13 cellular contexts compared by ENCODE assay signal in the genomic region with DNA sequence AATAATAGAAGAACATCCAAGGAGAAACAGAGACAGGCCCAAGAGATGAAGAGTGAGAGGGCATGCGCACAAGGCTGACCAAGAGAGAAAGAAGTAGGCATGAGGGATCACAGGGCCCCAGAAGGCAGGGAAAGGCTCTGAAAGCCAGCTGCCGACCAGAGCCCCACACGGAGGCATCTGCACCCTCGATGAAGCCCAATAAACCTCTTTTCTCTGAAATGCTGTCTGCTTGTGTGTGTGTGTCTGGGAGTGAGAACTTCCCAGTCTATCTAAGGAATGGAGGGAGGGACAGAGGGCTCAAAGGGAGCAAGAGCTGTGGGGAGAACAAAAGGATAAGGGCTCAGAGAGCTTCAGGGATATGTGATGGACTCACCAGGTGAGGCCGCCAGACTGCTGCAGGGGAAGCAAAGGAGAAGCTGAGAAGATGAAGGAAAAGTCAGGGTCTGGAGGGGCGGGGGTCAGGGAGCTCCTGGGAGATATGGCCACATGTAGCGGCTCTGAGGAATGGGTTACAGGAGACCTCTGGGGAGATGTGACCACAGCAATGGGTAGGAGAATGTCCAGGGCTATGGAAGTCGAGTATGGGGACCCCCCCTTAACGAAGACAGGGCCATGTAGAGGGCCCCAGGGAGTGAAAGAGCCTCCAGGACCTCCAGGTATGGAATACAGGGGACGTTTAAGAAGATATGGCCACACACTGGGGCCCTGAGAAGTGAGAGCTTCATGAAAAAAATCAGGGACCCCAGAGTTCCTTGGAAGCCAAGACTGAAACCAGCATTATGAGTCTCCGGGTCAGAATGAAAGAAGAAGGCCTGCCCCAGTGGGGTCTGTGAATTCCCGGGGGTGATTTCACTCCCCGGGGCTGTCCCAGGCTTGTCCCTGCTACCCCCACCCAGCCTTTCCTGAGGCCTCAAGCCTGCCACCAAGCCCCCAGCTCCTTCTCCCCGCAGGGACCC. TPM values are rescaled to one million over a fixed set of nuclear protein-coding genes. Genes with fewer than 3 reads are reported as not detected.
DNase-seq lines count a peak whose midpoint lies in the region; ATAC-seq, FAIRE-seq and TF ChIP-seq lines count a peak whose summit lies in the region.
"Had no signal": no experiment of that assay in that cellular context is flagged by ENCODE, and none has a peak within 500 bp of the region (broad histone marks: within the 10 kb centered on the region; RNA-seq: fewer than 3 reads in every experiment).

No MANE protein-coding gene starts in this region.

- in situ Hi-C loops in HepG2 (cut with HindIII; ENCODE audit: extremely low pct_ligation_motif_present, low pct_unique_long_range_greater_than_20kb) = no loop called here

- no peak for FAIRE-seq in HepG2 (lab: Jason Lieb, UNC)

- peak overlapping the region; percentile 82 to 94 (median 87) for H3K9ac ChIP-seq in BLaER1 treated with 17β-estradiol and CSF1 and Interleukin-3, amounts not matched to agents 10 nM and 100 nM
- no peak overlapping the region for H3K9ac ChIP-seq in HepG2 (ENCODE audit: insufficient read depth, low read depth, low read length)

- peak overlapping the region; percentile 71 to 89 (median 85); a peak in 18 of 20 replicates for H3K4me3 ChIP-seq in BLaER1 treated with 17β-estradiol and CSF1 and Interleukin-3, amounts not matched to agents 10 nM and 100 nM
- H3K4me3 ChIP-seq in HepG2 (replicated peaks in 1 of 3; ENCODE audit: insufficient read depth in 1 of 3, low read depth in 2 of 3, low read length in 3 of 3) = no peak overlapping the region

- H3K9me3 Mint-ChIP-seq in activated B cell treated with CpG ODN at 0.5 μM for 24 hours = no peaks in the 10 kb centered on the region

- H3K4me3 Mint-ChIP-seq in activated B cell treated with CpG ODN at 0.5 μM for 24 hours = peak overlapping the region; percentile 98

- TF ChIP-seq CTCF in GM12873 (IDR thresholded peaks at IDR 0.05; ENCODE audit: insufficient read depth, low read depth, low read length, missing control alignments) = peak; percentile 30
- TF ChIP-seq CTCF in activated B cell treated with CpG ODN at 0.5 μM for 24 hours (IDR thresholded peaks at IDR 0.05) = no peak
- TF ChIP-seq CTCF in HepG2 (CRISPR knock-in tag; IDR thresholded peaks at IDR 0.05) = peak; percentile 27

- 16% methylated on average over 14 of the region's 14 CpGs for WGBS in HepG2 (ENCODE audit: low lambda C conversion rate)

- no TSS peak for BruUV-seq in HepG2 (replicated peaks; lab: Mats Ljungman, UMichigan)

- H3K9me3 ChIP-seq in BLaER1 treated with 17β-estradiol and CSF1 and Interleukin-3, amounts not matched to agents 10 nM and 100 nM (replicated peaks in 1 of 11) = no peaks in the 10 kb centered on the region
- H3K9me3 ChIP-seq in HepG2 (ENCODE audit: low read length) = no peaks in the 10 kb centered on the region

- TF ChIP-seq RAD21 in HepG2 (CRISPR knock-in tag; IDR thresholded peaks at IDR 0.05) = no peak

- no peak overlapping the region for H2AFZ ChIP-seq in HepG2 (ENCODE audit: low read length)

- intact Hi-C loops in activated B cell treated with CpG ODN at 0.5 μM for 24 hours (cut with micrococcal nuclease) (loop anchor here (2.0 kb wide), 1 partner anchor 78 kb away; a partner anchor contains a TSS), HepG2 (cut with micrococcal nuclease; ENCODE audit: unreplicated experiment) (no loop called here)

- H3K27me3 Mint-ChIP-seq in activated B cell treated with CpG ODN at 0.5 μM for 24 hours = no peaks in the 10 kb centered on the region

- CTCF ChIA-PET in activated B cell treated with CpG ODN at 0.5 μM for 24 hours (lab: Charles Lee) (interaction anchor here (1.0 to 25.7 kb wide), 5 partner anchors 10 to 22 kb away, joined by 3 to 611 read pairs (median 33); a partner anchor contains a TSS), HepG2 (lab: Yijun Ruan, JAX; ENCODE audit: low intra/inter-chr PET ratio, low total read pairs) (no interaction called here)

- POLR2A ChIA-PET in activated B cell treated with CpG ODN at 0.5 μM for 24 hours (lab: Charles Lee) (interaction anchor here (0.6 to 26.0 kb wide), 21 partner anchors 2 to 1924 kb away, joined by 3 to 1155 read pairs (median 6); a partner anchor contains a TSS), HepG2 (lab: Yijun Ruan, JAX) (interaction anchor here (0.9 to 1.9 kb wide), 4 partner anchors 27 to 77 kb away, joined by 3 to 8 read pairs (median 4); a partner anchor contains a TSS)

- H3K27ac ChIP-seq in BLaER1 treated with 17β-estradiol and CSF1 and Interleukin-3, amounts not matched to agents 10 nM and 100 nM = peak overlapping the region; percentile 58 to 93 (median 86); a peak in 21 of 22 replicates
- no peak overlapping the region for H3K27ac ChIP-seq in HepG2 (ENCODE audit: extremely low read length, insufficient read depth, low read length)
- H3K27ac ChIP-seq: epithelial cell of prostate, SK-N-MC had no signal

- no peaks in the 10 kb centered on the region for H3K27me3 ChIP-seq in BLaER1 treated with 17β-estradiol and CSF1 and Interleukin-3, amounts not matched to agents 10 nM and 100 nM
- H3K27me3 ChIP-seq in HepG2 (ENCODE audit: control insufficient read depth in 1 of 2, insufficient read depth in 2 of 2, low read length in 2 of 2) = peaks cover 20 to 88% of the 10 kb centered on the region in 2 experiments

- no peak for TF ChIP-seq POLR2A in HepG2 (IDR thresholded peaks at IDR 0.05; ENCODE audit: insufficient read depth in 1 of 2, low read depth in 2 of 2, low read length in 2 of 2)

- peaks cover 18 to 28% (median 26%) of the 10 kb centered on the region in 11 experiments for H3K36me3 ChIP-seq in BLaER1 treated with 17β-estradiol and CSF1 and Interleukin-3, amounts not matched to agents 10 nM and 100 nM
- no peaks in the 10 kb centered on the region for H3K36me3 ChIP-seq in HepG2 (replicated peaks in 1 of 2; ENCODE audit: control insufficient read depth in 1 of 2, insufficient read depth in 2 of 2, low read length in 2 of 2)

- H3K79me2 ChIP-seq in HepG2 (ENCODE audit: insufficient read depth, low read length) = no peaks in the 10 kb centered on the region

- H3K4me1 Mint-ChIP-seq in activated B cell treated with CpG ODN at 0.5 μM for 24 hours = peaks cover 95% of the 10 kb centered on the region

- peaks cover 55% of the 10 kb centered on the region for H3K36me3 Mint-ChIP-seq in activated B cell treated with CpG ODN at 0.5 μM for 24 hours (ENCODE audit: low read depth)

- H3K27ac Mint-ChIP-seq in activated B cell treated with CpG ODN at 0.5 μM for 24 hours = peak overlapping the region; percentile 99

- TF ChIP-seq EP300 in HepG2 (IDR thresholded peaks at IDR 0.05; ENCODE audit: low read depth in 2 of 2, low read length in 2 of 2) (no peak), HepG2 (CRISPR knock-in tag; IDR thresholded peaks at IDR 0.05; ENCODE audit: borderline replicate concordance) (no peak)

- H4K20me1 ChIP-seq in BLaER1 treated with 17β-estradiol and CSF1 and Interleukin-3, amounts not matched to agents 10 nM and 100 nM = peaks cover 0 to 31% (median 17%) of the 10 kb centered on the region in 11 experiments; a peak in 15 of 22 replicates
- H4K20me1 ChIP-seq in HepG2 (ENCODE audit: insufficient read depth, low read length) = no peaks in the 10 kb centered on the region

- peak overlapping the region; percentile 90 to 100 (median 96) for H3K4me2 ChIP-seq in BLaER1 treated with 17β-estradiol and CSF1 and Interleukin-3, amounts not matched to agents 10 nM and 100 nM
- no peak overlapping the region for H3K4me2 ChIP-seq in HepG2 (ENCODE audit: low read depth, low read length)

- peaks cover 82 to 99% (median 97%) of the 10 kb centered on the region in 10 experiments for H3K4me1 ChIP-seq in BLaER1 treated with 17β-estradiol and CSF1 and Interleukin-3, amounts not matched to agents 10 nM and 100 nM
- no peaks in the 10 kb centered on the region for H3K4me1 ChIP-seq in HepG2 (ENCODE audit: insufficient read depth, low read length)

- ATAC-seq in activated B cell treated with CpG ODN at 0.5 μM for 24 hours (ENCODE audit: low read depth) (peak; percentile 6), HepG2 (peak; percentile 15; the same call in 2 of the 3 replicates), GM18870 (IDR thresholded peaks at IDR 0.05; ENCODE audit: unreplicated experiment) (no peak), HG03280 (IDR thresholded peaks at IDR 0.05; ENCODE audit: unreplicated experiment) (no peak)

- DNase-seq in activated B cell treated with CpG ODN at 0.5 μM for 24 hours = no peak
- DNase-seq in HepG2 (ENCODE audit: low spot score) = no peak
- DNase-seq in H4 (ENCODE audit: low spot score) = no peak
- DNase-seq in NCI-H526 (lab: John Stamatoyannopoulos, UW) = no peak
- DNase-seq: COR-L47, NCI-H345 had no signal

RNA-seq across cellular contexts. Expression of a gene that starts 1.0 kb away (rescaled TPM):
- total RNA-seq in activated B cell treated with CpG ODN at 0.5 μM for 24 hours (135 and 139 TPM in 2 replicates), HepG2 (2016; rRNA removed; fragmentation: Illumina TruSeq; extraction: Trizol) (not detected in 2 replicates)
- not detected in 2 replicates for total RNA-seq in HepG2 (2016; cell fraction: cytosol; rRNA removed; fragmentation: Illumina TruSeq; extraction: Trizol; ENCODE audit: low read depth)
- total RNA-seq in HepG2 (2016; cell fraction: insoluble cytoplasmic fraction; rRNA removed; fragmentation: Illumina TruSeq; extraction: Trizol) = 0.09 and 0.10 TPM in 2 replicates
- total RNA-seq in HepG2 (2016; cell fraction: membrane; rRNA removed; fragmentation: Illumina TruSeq; extraction: Trizol) = 0.15 TPM in 1 of 2 replicates, not detected in the other
- not detected in 2 replicates for total RNA-seq in HepG2 (2016; cell fraction: nucleus; rRNA removed; fragmentation: Illumina TruSeq; extraction: Trizol)
- polyA plus RNA-seq in HepG2 (2011; rRNA removed) = not detected in 2 replicates
- not detected in 2 replicates for polyA plus RNA-seq in HepG2 (2011; cell fraction: cytosol; rRNA removed)
- polyA plus RNA-seq in HepG2 (2011; cell fraction: nucleus; rRNA removed) = not detected in 2 replicates
- polyA plus RNA-seq in HepG2 (2012) = not detected in 2 replicates
- polyA plus RNA-seq in HepG2 (2016; cell fraction: cytosol; fragmentation: Illumina TruSeq; extraction: Trizol; ENCODE audit: low read depth) = not detected in 2 replicates
- polyA plus RNA-seq in HepG2 (2016; cell fraction: insoluble cytoplasmic fraction; fragmentation: Illumina TruSeq; extraction: Trizol; ENCODE audit: low read depth) = not detected in 2 replicates
- polyA plus RNA-seq in HepG2 (2016; cell fraction: membrane; fragmentation: Illumina TruSeq; extraction: Trizol; ENCODE audit: low read depth) = not detected in 2 replicates
- 0.28 TPM in 1 of 2 replicates, not detected in the other for polyA plus RNA-seq in HepG2 (2016; cell fraction: nucleus; fragmentation: Illumina TruSeq; extraction: Trizol; ENCODE audit: insufficient read depth, low read depth)
- polyA minus RNA-seq in HepG2 (2011; rRNA and poly(A)+ RNA removed; ENCODE audit: low replicate concordance) = 0.26 TPM in 1 of 2 replicates, not detected in the other
- not detected in 2 replicates for polyA minus RNA-seq in HepG2 (2011; cell fraction: cytosol; rRNA and poly(A)+ RNA removed)
- not detected in 2 replicates for polyA minus RNA-seq in HepG2 (2011; cell fraction: nucleus; rRNA and poly(A)+ RNA removed)
- total RNA-seq in H4 (2014; rRNA removed; shearing (Covaris generic)) = not detected in 2 replicates
- total RNA-seq: pulmonary artery endothelial cell had no signal

RNA-seq across cellular contexts. Expression of a gene that starts 2.3 kb away (rescaled TPM):
- total RNA-seq in activated B cell treated with CpG ODN at 0.5 μM for 24 hours (60.4 and 66.0 TPM in 2 replicates), HepG2 (2016; rRNA removed; fragmentation: Illumina TruSeq; extraction: Trizol) (not detected in 2 replicates)
- total RNA-seq in HepG2 (2016; cell fraction: cytosol; rRNA removed; fragmentation: Illumina TruSeq; extraction: Trizol; ENCODE audit: low read depth) = not detected in 2 replicates
- not detected in 2 replicates for total RNA-seq in HepG2 (2016; cell fraction: insoluble cytoplasmic fraction; rRNA removed; fragmentation: Illumina TruSeq; extraction: Trizol)
- not detected in 2 replicates for total RNA-seq in HepG2 (2016; cell fraction: membrane; rRNA removed; fragmentation: Illumina TruSeq; extraction: Trizol)
- total RNA-seq in HepG2 (2016; cell fraction: nucleus; rRNA removed; fragmentation: Illumina TruSeq; extraction: Trizol) = not detected in 2 replicates
- polyA plus RNA-seq in HepG2 (2011; rRNA removed) = 0.09 TPM in 1 of 2 replicates, not detected in the other
- 0.04 TPM in 1 of 2 replicates, not detected in the other for polyA plus RNA-seq in HepG2 (2011; cell fraction: cytosol; rRNA removed)
- 0.09 TPM in 1 of 2 replicates, not detected in the other for polyA plus RNA-seq in HepG2 (2011; cell fraction: nucleus; rRNA removed)
- 0.09 TPM in 1 of 2 replicates, not detected in the other for polyA plus RNA-seq in HepG2 (2012)
- polyA plus RNA-seq in HepG2 (2016; cell fraction: cytosol; fragmentation: Illumina TruSeq; extraction: Trizol; ENCODE audit: low read depth) = not detected in 2 replicates
- not detected in 2 replicates for polyA plus RNA-seq in HepG2 (2016; cell fraction: insoluble cytoplasmic fraction; fragmentation: Illumina TruSeq; extraction: Trizol; ENCODE audit: low read depth)
- not detected in 2 replicates for polyA plus RNA-seq in HepG2 (2016; cell fraction: membrane; fragmentation: Illumina TruSeq; extraction: Trizol; ENCODE audit: low read depth)
- polyA plus RNA-seq in HepG2 (2016; cell fraction: nucleus; fragmentation: Illumina TruSeq; extraction: Trizol; ENCODE audit: insufficient read depth, low read depth) = not detected in 2 replicates
- polyA minus RNA-seq in HepG2 (2011; rRNA and poly(A)+ RNA removed; ENCODE audit: low replicate concordance) = not detected in 2 replicates
- not detected in 2 replicates for polyA minus RNA-seq in HepG2 (2011; cell fraction: cytosol; rRNA and poly(A)+ RNA removed)
- not detected in 2 replicates for polyA minus RNA-seq in HepG2 (2011; cell fraction: nucleus; rRNA and poly(A)+ RNA removed)
- total RNA-seq in H4 (2014; rRNA removed; shearing (Covaris generic)) = not detected in 2 replicates

RNA-seq across cellular contexts. Expression of a gene that starts 7.8 kb away (rescaled TPM):
- total RNA-seq in activated B cell treated with CpG ODN at 0.5 μM for 24 hours (155 and 177 TPM in 2 replicates), HepG2 (2016; rRNA removed; fragmentation: Illumina TruSeq; extraction: Trizol) (0.22 TPM in 1 of 2 replicates, not detected in the other)
- total RNA-seq in HepG2 (2016; cell fraction: cytosol; rRNA removed; fragmentation: Illumina TruSeq; extraction: Trizol; ENCODE audit: low read depth) = not detected in 2 replicates
- 0.13 and 0.46 TPM in 2 replicates for total RNA-seq in HepG2 (2016; cell fraction: insoluble cytoplasmic fraction; rRNA removed; fragmentation: Illumina TruSeq; extraction: Trizol)
- not detected in 2 replicates for total RNA-seq in HepG2 (2016; cell fraction: membrane; rRNA removed; fragmentation: Illumina TruSeq; extraction: Trizol)
- not detected in 2 replicates for total RNA-seq in HepG2 (2016; cell fraction: nucleus; rRNA removed; fragmentation: Illumina TruSeq; extraction: Trizol)
- 0.09 and 0.30 TPM in 2 replicates for polyA plus RNA-seq in HepG2 (2011; rRNA removed)
- polyA plus RNA-seq in HepG2 (2011; cell fraction: cytosol; rRNA removed) = 0.19 and 0.27 TPM in 2 replicates
- polyA plus RNA-seq in HepG2 (2011; cell fraction: nucleus; rRNA removed) = 0.54 TPM in 1 of 2 replicates, not detected in the other
- polyA plus RNA-seq in HepG2 (2012) = 0.29 TPM in 1 of 2 replicates, not detected in the other
- polyA plus RNA-seq in HepG2 (2016; cell fraction: cytosol; fragmentation: Illumina TruSeq; extraction: Trizol; ENCODE audit: low read depth) = 0.15 and 0.16 TPM in 2 replicates
- polyA plus RNA-seq in HepG2 (2016; cell fraction: insoluble cytoplasmic fraction; fragmentation: Illumina TruSeq; extraction: Trizol; ENCODE audit: low read depth) = 0.41 TPM in 1 of 2 replicates, not detected in the other
- 0.20 and 0.23 TPM in 2 replicates for polyA plus RNA-seq in HepG2 (2016; cell fraction: membrane; fragmentation: Illumina TruSeq; extraction: Trizol; ENCODE audit: low read depth)
- polyA plus RNA-seq in HepG2 (2016; cell fraction: nucleus; fragmentation: Illumina TruSeq; extraction: Trizol; ENCODE audit: insufficient read depth, low read depth) = not detected in 2 replicates
- polyA minus RNA-seq in HepG2 (2011; rRNA and poly(A)+ RNA removed; ENCODE audit: low replicate concordance) = not detected in 2 replicates
- polyA minus RNA-seq in HepG2 (2011; cell fraction: cytosol; rRNA and poly(A)+ RNA removed) = not detected in 2 replicates
- polyA minus RNA-seq in HepG2 (2011; cell fraction: nucleus; rRNA and poly(A)+ RNA removed) = not detected in 2 replicates
- total RNA-seq in H4 (2014; rRNA removed; shearing (Covaris generic)) = not detected in 2 replicates

RNA-seq across cellular contexts. Expression of a gene that starts 11.7 kb away (rescaled TPM):
- 7.8 and 8.4 TPM in 2 replicates for total RNA-seq in activated B cell treated with CpG ODN at 0.5 μM for 24 hours
- total RNA-seq in HepG2 (2016; rRNA removed; fragmentation: Illumina TruSeq; extraction: Trizol) = not detected in 2 replicates
- total RNA-seq in HepG2 (2016; cell fraction: cytosol; rRNA removed; fragmentation: Illumina TruSeq; extraction: Trizol; ENCODE audit: low read depth) = not detected in 2 replicates
- total RNA-seq in HepG2 (2016; cell fraction: insoluble cytoplasmic fraction; rRNA removed; fragmentation: Illumina TruSeq; extraction: Trizol) = not detected in 2 replicates
- not detected in 2 replicates for total RNA-seq in HepG2 (2016; cell fraction: membrane; rRNA removed; fragmentation: Illumina TruSeq; extraction: Trizol)
- total RNA-seq in HepG2 (2016; cell fraction: nucleus; rRNA removed; fragmentation: Illumina TruSeq; extraction: Trizol) = not detected in 2 replicates
- not detected in 2 replicates for polyA plus RNA-seq in HepG2 (2011; rRNA removed)
- not detected in 2 replicates for polyA plus RNA-seq in HepG2 (2011; cell fraction: cytosol; rRNA removed)
- not detected in 2 replicates for polyA plus RNA-seq in HepG2 (2011; cell fraction: nucleus; rRNA removed)
- not detected in 2 replicates for polyA plus RNA-seq in HepG2 (2012)
- not detected in 2 replicates for polyA plus RNA-seq in HepG2 (2016; cell fraction: cytosol; fragmentation: Illumina TruSeq; extraction: Trizol; ENCODE audit: low read depth)
- polyA plus RNA-seq in HepG2 (2016; cell fraction: insoluble cytoplasmic fraction; fragmentation: Illumina TruSeq; extraction: Trizol; ENCODE audit: low read depth) = not detected in 2 replicates
- polyA plus RNA-seq in HepG2 (2016; cell fraction: membrane; fragmentation: Illumina TruSeq; extraction: Trizol; ENCODE audit: low read depth) = not detected in 2 replicates
- not detected in 2 replicates for polyA plus RNA-seq in HepG2 (2016; cell fraction: nucleus; fragmentation: Illumina TruSeq; extraction: Trizol; ENCODE audit: insufficient read depth, low read depth)
- polyA minus RNA-seq in HepG2 (2011; rRNA and poly(A)+ RNA removed; ENCODE audit: low replicate concordance) = not detected in 2 replicates
- not detected in 2 replicates for polyA minus RNA-seq in HepG2 (2011; cell fraction: cytosol; rRNA and poly(A)+ RNA removed)
- polyA minus RNA-seq in HepG2 (2011; cell fraction: nucleus; rRNA and poly(A)+ RNA removed) = not detected in 2 replicates
- not detected in 2 replicates for total RNA-seq in H4 (2014; rRNA removed; shearing (Covaris generic))

RNA-seq across cellular contexts. Expression of a gene that starts 18.4 kb away (rescaled TPM):
- total RNA-seq in activated B cell treated with CpG ODN at 0.5 μM for 24 hours (10.0 and 11.2 TPM in 2 replicates), HepG2 (2016; rRNA removed; fragmentation: Illumina TruSeq; extraction: Trizol) (not detected in 2 replicates)
- not detected in 2 replicates for total RNA-seq in HepG2 (2016; cell fraction: cytosol; rRNA removed; fragmentation: Illumina TruSeq; extraction: Trizol; ENCODE audit: low read depth)
- not detected in 2 replicates for total RNA-seq in HepG2 (2016; cell fraction: insoluble cytoplasmic fraction; rRNA removed; fragmentation: Illumina TruSeq; extraction: Trizol)
- not detected in 2 replicates for total RNA-seq in HepG2 (2016; cell fraction: membrane; rRNA removed; fragmentation: Illumina TruSeq; extraction: Trizol)
- total RNA-seq in HepG2 (2016; cell fraction: nucleus; rRNA removed; fragmentation: Illumina TruSeq; extraction: Trizol) = not detected in 2 replicates
- not detected in 2 replicates for polyA plus RNA-seq in HepG2 (2011; rRNA removed)
- not detected in 2 replicates for polyA plus RNA-seq in HepG2 (2011; cell fraction: cytosol; rRNA removed)
- not detected in 2 replicates for polyA plus RNA-seq in HepG2 (2011; cell fraction: nucleus; rRNA removed)
- not detected in 2 replicates for polyA plus RNA-seq in HepG2 (2012)
- not detected in 2 replicates for polyA plus RNA-seq in HepG2 (2016; cell fraction: cytosol; fragmentation: Illumina TruSeq; extraction: Trizol; ENCODE audit: low read depth)
- polyA plus RNA-seq in HepG2 (2016; cell fraction: insoluble cytoplasmic fraction; fragmentation: Illumina TruSeq; extraction: Trizol; ENCODE audit: low read depth) = not detected in 2 replicates
- polyA plus RNA-seq in HepG2 (2016; cell fraction: membrane; fragmentation: Illumina TruSeq; extraction: Trizol; ENCODE audit: low read depth) = not detected in 2 replicates
- not detected in 2 replicates for polyA plus RNA-seq in HepG2 (2016; cell fraction: nucleus; fragmentation: Illumina TruSeq; extraction: Trizol; ENCODE audit: insufficient read depth, low read depth)
- polyA minus RNA-seq in HepG2 (2011; rRNA and poly(A)+ RNA removed; ENCODE audit: low replicate concordance) = not detected in 2 replicates
- polyA minus RNA-seq in HepG2 (2011; cell fraction: cytosol; rRNA and poly(A)+ RNA removed) = not detected in 2 replicates
- not detected in 2 replicates for polyA minus RNA-seq in HepG2 (2011; cell fraction: nucleus; rRNA and poly(A)+ RNA removed)
- total RNA-seq in H4 (2014; rRNA removed; shearing (Covaris generic)) = not detected in 2 replicates
- total RNA-seq: pulmonary artery endothelial cell had no signal

Comparison
In these comparisons a context has a peak if more than half of its experiments do, and no peak if none do; other contexts are left out.
1. H3K4me3 ChIP-seq: peak in BLaER1 treated with 17β-estradiol and CSF1 and Interleukin-3, amounts not matched to agents 10 nM and 100 nM (10 of 10); none in HepG2 (0 of 3).
2. ATAC-seq: peak in activated B cell treated with CpG ODN at 0.5 μM for 24 hours (single experiment) and HepG2 (single experiment); none in GM18870 (single experiment) and HG03280 (single experiment).
3. RNA of a gene that starts 1.0 kb away (total RNA-seq): 135 to 139 TPM in activated B cell treated with CpG ODN at 0.5 μM for 24 hours; 0.09 to 0.15 TPM in HepG2 and not detected in H4; every median in the first group is over 100 times any median in the second.
4. RNA of a gene that starts 2.3 kb away (total RNA-seq): 60.4 to 66.0 TPM in activated B cell treated with CpG ODN at 0.5 μM for 24 hours; not detected in HepG2 and not detected in H4; every median in the first group is over 10 times any median in the second.
5. RNA of a gene that starts 7.8 kb away (total RNA-seq): 155 to 177 TPM in activated B cell treated with CpG ODN at 0.5 μM for 24 hours; 0.13 to 0.46 TPM in HepG2 and not detected in H4; every median in the first group is over 100 times any median in the second.